In genomic region chr15:74783072-74783807, GRCh38 we compare ENCODE assay signal across 8 cellular contexts. TPM values are rescaled to one million over a fixed set of nuclear protein-coding genes. Genes with fewer than 3 reads are reported as not detected.
A peak's percentile ranks its signal among the peaks of the same experiment; 100 is the strongest.
DNase-seq lines count a peak whose midpoint lies in the region; ATAC-seq, FAIRE-seq and TF ChIP-seq lines count a peak whose summit lies in the region.

No MANE protein-coding gene starts in this region.

- H2AFZ ChIP-seq in SK-N-SH (ENCODE audit: low read depth) = no peak overlapping the region

- H3K9me2 ChIP-seq in SK-N-SH = no peaks in the 10 kb centered on the region

- H3K4me1 ChIP-seq in A549 = peaks cover 22% of the 10 kb centered on the region
- H3K4me1 ChIP-seq in SK-N-SH (ENCODE audit: control insufficient read depth in 1 of 2, insufficient read depth in 2 of 2, low read depth in 1 of 2, low read length in 1 of 2) = peaks cover 10 to 42% of the 10 kb centered on the region in 2 experiments; a peak in 2 of 4 replicates
- no peaks in the 10 kb centered on the region for H3K4me1 ChIP-seq in endocrine pancreas (ENCODE audit: control insufficient read depth, insufficient read depth, low read length)
- H3K4me1 ChIP-seq in naive thymus-derived CD4-positive, alpha-beta T cell (ENCODE audit: control insufficient read depth in 2 of 2, insufficient read depth in 2 of 2, low read length in 2 of 2) = peaks cover 58 to 61% of the 10 kb centered on the region in 2 donors

- TF ChIP-seq CTCF in A549 (IDR thresholded peaks at IDR 0.05) = no peak
- no peak for TF ChIP-seq CTCF in SK-N-SH (IDR thresholded peaks at IDR 0.05)

- no peak for TF ChIP-seq RAD21 in A549 (conservative IDR thresholded peaks at IDR 0.05 in 1 of 2, IDR thresholded peaks at IDR 0.05 in 1 of 2)
- TF ChIP-seq RAD21 in SK-N-SH (IDR thresholded peaks at IDR 0.05; ENCODE audit: low read length) = no peak

- FAIRE-seq in A549 (lab: Jason Lieb, UNC) = no peak

- H3K36me3 ChIP-seq in SK-N-SH (replicated peaks in 1 of 2; ENCODE audit: control insufficient read depth in 1 of 2, insufficient read depth in 2 of 2, low read length in 1 of 2) (peaks cover 0 to 10% of the 10 kb centered on the region in 2 experiments), endocrine pancreas (ENCODE audit: control insufficient read depth, insufficient read depth, low read length) (no peaks in the 10 kb centered on the region)
- peaks cover 0 to 9% (median 0%) of the 10 kb centered on the region in 3 experiments for H3K36me3 ChIP-seq in naive thymus-derived CD4-positive, alpha-beta T cell (ENCODE audit: control insufficient read depth in 2 of 3, insufficient read depth in 3 of 3, low read length in 3 of 3)

- H3K4me2 ChIP-seq in A549 (peak overlapping the region; percentile 97), SK-N-SH (peak overlapping the region; percentile 98)

- H3K36me3 Mint-ChIP-seq in naive thymus-derived CD4-positive, alpha-beta T cell = peaks cover 0 to 60% (median 4%) of the 10 kb centered on the region in 5 donors

- ATAC-seq in A549 (peak in 1 of 2 experiments; percentile 13; a peak in 3 of 6 replicates), HG02642 (IDR thresholded peaks at IDR 0.05; ENCODE audit: poor library complexity, unreplicated experiment) (no peak)
- no peak for ATAC-seq in naive thymus-derived CD4-positive, alpha-beta T cell

- CTCF ChIA-PET in A549 (lab: Yijun Ruan, JAX) = interaction anchor here (0.9 to 65.6 kb wide), 4 partner anchors 13 to 407 kb away, joined by 4 to 1908 read pairs (median 131); partner anchors contain the start of genes CPLX3, LMAN1L and ULK3
- CTCF ChIA-PET in SK-N-SH (lab: Yijun Ruan, JAX) = interaction anchor here (0.8 to 24.3 kb wide), 14 partner anchors 10 to 167 kb away, joined by 3 to 1109 read pairs (median 14); partner anchors contain the start of genes CLK3 and ULK3
- CTCF ChIA-PET in naive thymus-derived CD4-positive, alpha-beta T cell (lab: Charles Lee) = interaction anchor here (0.6 to 18.2 kb wide), 7 partner anchors 13 to 177 kb away, joined by 3 to 1110 read pairs (median 3); no protein-coding TSS in a partner anchor

- no peak for TF ChIP-seq POLR2A in A549 (IDR thresholded peaks at IDR 0.05; ENCODE audit: low read length)
- TF ChIP-seq POLR2A in GM19193 (IDR thresholded peaks at IDR 0.05; ENCODE audit: extremely low read depth, insufficient read depth, insufficient read length) = peak; percentile 47

- peaks cover 59% of the 10 kb centered on the region for H3K79me2 ChIP-seq in SK-N-SH (ENCODE audit: insufficient read depth)

- no peak for DNase-seq in A549 (ENCODE audit: low read depth in 1 of 2, low spot score in 1 of 2)
- DNase-seq in SK-N-SH = peak; percentile 59
- no peak for DNase-seq in naive thymus-derived CD4-positive, alpha-beta T cell
- no peak for DNase-seq in NCI-H2196 treated with DMSO at 0.1 percent for 48 hours (lab: John Stamatoyannopoulos, UW; ENCODE audit: unreplicated experiment)
- no peak for DNase-seq in T1000 (lab: John Stamatoyannopoulos, UW)

- 48% methylated on average over 12 of the region's 13 CpGs for WGBS in A549 (ENCODE audit: missing lambda C conversion rate)
- WGBS in SK-N-SH (ENCODE audit: low lambda C conversion rate) = 23% methylated on average over 9 of the region's 13 CpGs

- H3K4me1 Mint-ChIP-seq in naive thymus-derived CD4-positive, alpha-beta T cell = peaks cover 55 to 72% (median 68%) of the 10 kb centered on the region in 7 donors

- peaks cover 0 to 2% (median 0%) of the 10 kb centered on the region in 11 donors for H3K9me3 Mint-ChIP-seq in naive thymus-derived CD4-positive, alpha-beta T cell

- H4K20me1 ChIP-seq in SK-N-SH (ENCODE audit: insufficient read depth) = peaks cover 54% of the 10 kb centered on the region

- H3K27ac Mint-ChIP-seq in naive thymus-derived CD4-positive, alpha-beta T cell = peak overlapping the region; percentile 87 to 98 (median 92)

- no peaks in the 10 kb centered on the region for H3K27me3 ChIP-seq in SK-N-SH (ENCODE audit: insufficient read depth)
- H3K27me3 ChIP-seq in endocrine pancreas (ENCODE audit: control insufficient read depth, insufficient read depth, low read length) = no peaks in the 10 kb centered on the region
- H3K27me3 ChIP-seq in naive thymus-derived CD4-positive, alpha-beta T cell (ENCODE audit: control insufficient read depth in 2 of 2, insufficient read depth in 2 of 2, low read length in 2 of 2) = no peaks in the 10 kb centered on the region

- peak overlapping the region; percentile 87 to 97 (median 93) for H3K4me3 Mint-ChIP-seq in naive thymus-derived CD4-positive, alpha-beta T cell

- TF ChIP-seq EP300 in A549 (IDR thresholded peaks at IDR 0.05) (no peak), SK-N-SH (IDR thresholded peaks at IDR 0.05; ENCODE audit: borderline replicate concordance in 1 of 2, low read depth in 1 of 2, low read length in 1 of 2) (no peak)

- H3K9me3 ChIP-seq in A549 (no peaks in the 10 kb centered on the region), SK-N-SH (no peaks in the 10 kb centered on the region), endocrine pancreas (ENCODE audit: control insufficient read depth, low read length) (no peaks in the 10 kb centered on the region)
- H3K9me3 ChIP-seq in naive thymus-derived CD4-positive, alpha-beta T cell (ENCODE audit: control insufficient read depth in 2 of 3, low read length in 3 of 3) = no peaks in the 10 kb centered on the region

- H3K9ac ChIP-seq in SK-N-SH = peak overlapping the region; percentile 77
- peak overlapping the region; percentile 84 for H3K9ac ChIP-seq in endocrine pancreas (ENCODE audit: control insufficient read depth, insufficient read depth, low read length)

- H3K27me3 Mint-ChIP-seq in naive thymus-derived CD4-positive, alpha-beta T cell = no peaks in the 10 kb centered on the region

- POLR2A ChIA-PET in A549 (lab: Yijun Ruan, JAX) (interaction anchor here (0.9 kb wide), 1 partner anchor 123 kb away, joined by 3 read pairs; the partner anchor contains the start of gene FAM219B), SK-N-SH (lab: Yijun Ruan, JAX) (interaction anchor here (0.6 kb wide), 1 partner anchor 20 kb away, joined by 3 read pairs; no protein-coding TSS in a partner anchor)
- POLR2A ChIA-PET in naive thymus-derived CD4-positive, alpha-beta T cell (lab: Charles Lee) = interaction anchor here (0.6 to 28.9 kb wide), 9 partner anchors 4 to 156 kb away, joined by 3 to 1077 read pairs (median 5); partner anchors contain the start of genes CSK, FAM219B and ULK3

- intact Hi-C loops in naive thymus-derived CD4-positive, alpha-beta T cell (cut with micrococcal nuclease) = loop anchor here (5.0 to 10.0 kb wide), 6 partner anchors 168 to 862 kb away; partner anchors contain the start of genes ARID3B (in 1 of the 2), C15orf39 (in 1 of the 2), CLK3 (in 1 of the 2) and IMP3 (in 1 of the 2)

- H3K4me3 ChIP-seq in A549 (peak overlapping the region; percentile 97), SK-N-SH (ENCODE audit: low read depth in 2 of 2, low read length in 1 of 2) (peak overlapping the region; percentile 85 to 97), endocrine pancreas (ENCODE audit: control insufficient read depth, insufficient read depth, low read length) (peak overlapping the region; percentile 44)
- peak overlapping the region; percentile 91 for H3K4me3 ChIP-seq in naive thymus-derived CD4-positive, alpha-beta T cell (ENCODE audit: low read length)

- H3K27ac ChIP-seq in A549 (peak overlapping the region; percentile 97 to 98; a peak in 5 of 6 replicates), SK-N-SH (ENCODE audit: low read depth in 2 of 2, low read length in 1 of 2) (peak overlapping the region in 1 of 2 experiments; percentile 76; a peak in 2 of 4 replicates)
- H3K27ac ChIP-seq in naive thymus-derived CD4-positive, alpha-beta T cell (ENCODE audit: low read depth, low read length) = peak overlapping the region; percentile 92

- H3F3A ChIP-seq in SK-N-SH (replicated peaks; ENCODE audit: insufficient read depth) = peaks cover 3% of the 10 kb centered on the region

RNA-seq across cellular contexts. Expression of gene CSK, which starts 1.4 kb away (rescaled TPM):
- polyA plus RNA-seq in A549 (2011; rRNA removed) = 17.8 and 22.2 TPM in 2 replicates
- 55.3 and 62.7 TPM in 2 replicates for polyA plus RNA-seq in A549 (2012; cell fraction: cytosol; rRNA removed)
- polyA plus RNA-seq in A549 (2012; cell fraction: nucleus; rRNA removed) = 86.8 and 128 TPM in 2 replicates
- polyA plus RNA-seq in A549 (2017; fragmentation: RNase III; extraction: RNeasy Plus Mini Kit Qiagen cat#74134 plus additional on column Dnase treatment) = 56.7 to 63.0 TPM (median 61.6 TPM) in 3 replicates
- 42.9 and 46.8 TPM in 2 replicates for polyA minus RNA-seq in A549 (2011; rRNA and poly(A)+ RNA removed)
- 34.7 and 53.1 TPM in 2 replicates for polyA plus RNA-seq in SK-N-SH (2012; rRNA removed)
- 25.5 and 43.5 TPM in 2 replicates for polyA plus RNA-seq in SK-N-SH (2012; cell fraction: cytosol; rRNA removed)
- polyA plus RNA-seq in SK-N-SH (2012; cell fraction: nucleus; rRNA removed) = 94.6 and 111 TPM in 2 replicates
- 100 to 1,000 TPM; 163 to 421 (median 228) TPM for total RNA-seq in naive thymus-derived CD4-positive, alpha-beta T cell
- polyA plus RNA-seq in naive thymus-derived CD4-positive, alpha-beta T cell = 100 to 1,000 TPM in 1 of 2 donors, 10 to 100 TPM in 1; 67.7 to 144 TPM

RNA-seq across cellular contexts. Expression of gene LMAN1L, which starts 29.4 kb away (rescaled TPM):
- polyA plus RNA-seq in A549 (2011; rRNA removed) (not detected in 2 replicates), A549 (2017; fragmentation: RNase III; extraction: RNeasy Plus Mini Kit Qiagen cat#74134 plus additional on column Dnase treatment) (not detected in 3 replicates), SK-N-SH (2012; rRNA removed) (0.02 TPM in 1 of 2 replicates, not detected in the other)
- not detected in 2 replicates for polyA plus RNA-seq in A549 (2012; cell fraction: cytosol; rRNA removed)
- polyA plus RNA-seq in A549 (2012; cell fraction: nucleus; rRNA removed) = 0.16 and 0.47 TPM in 2 replicates
- 0.08 TPM in 1 of 2 replicates, not detected in the other for polyA minus RNA-seq in A549 (2011; rRNA and poly(A)+ RNA removed)
- polyA plus RNA-seq in SK-N-SH (2012; cell fraction: cytosol; rRNA removed) = not detected in 2 replicates
- 0.04 and 0.08 TPM in 2 replicates for polyA plus RNA-seq in SK-N-SH (2012; cell fraction: nucleus; rRNA removed)
- total RNA-seq in naive thymus-derived CD4-positive, alpha-beta T cell = 1 to 10 TPM in 4 of 5 experiments, under 1 TPM in 1; 0.35 to 2.4 (median 1.3) TPM
- not detected for polyA plus RNA-seq in naive thymus-derived CD4-positive, alpha-beta T cell

RNA-seq across cellular contexts. Expression of gene CYP1A2, which starts 34.6 kb away (rescaled TPM):
- polyA plus RNA-seq in A549 (2011; rRNA removed) (not detected in 2 replicates), A549 (2017; fragmentation: RNase III; extraction: RNeasy Plus Mini Kit Qiagen cat#74134 plus additional on column Dnase treatment) (not detected in 3 replicates), SK-N-SH (2012; rRNA removed) (not detected in 2 replicates)
- not detected in 2 replicates for polyA plus RNA-seq in A549 (2012; cell fraction: cytosol; rRNA removed)
- not detected in 2 replicates for polyA plus RNA-seq in A549 (2012; cell fraction: nucleus; rRNA removed)
- not detected in 2 replicates for polyA minus RNA-seq in A549 (2011; rRNA and poly(A)+ RNA removed)
- polyA plus RNA-seq in SK-N-SH (2012; cell fraction: cytosol; rRNA removed) = not detected in 2 replicates
- polyA plus RNA-seq in SK-N-SH (2012; cell fraction: nucleus; rRNA removed) = not detected in 2 replicates
- not detected for total RNA-seq in naive thymus-derived CD4-positive, alpha-beta T cell
- polyA plus RNA-seq in naive thymus-derived CD4-positive, alpha-beta T cell = not detected

RNA-seq across cellular contexts. Expression of gene CPLX3, which starts 43.2 kb away (rescaled TPM):
- polyA plus RNA-seq in A549 (2011; rRNA removed) (0.05 TPM in 1 of 2 replicates, not detected in the other), A549 (2017; fragmentation: RNase III; extraction: RNeasy Plus Mini Kit Qiagen cat#74134 plus additional on column Dnase treatment) (not detected in 3 replicates), SK-N-SH (2012; rRNA removed) (not detected in 2 replicates)
- not detected in 2 replicates for polyA plus RNA-seq in A549 (2012; cell fraction: cytosol; rRNA removed)
- 0.08 TPM in 1 of 2 replicates, not detected in the other for polyA plus RNA-seq in A549 (2012; cell fraction: nucleus; rRNA removed)
- not detected in 2 replicates for polyA minus RNA-seq in A549 (2011; rRNA and poly(A)+ RNA removed)
- polyA plus RNA-seq in SK-N-SH (2012; cell fraction: cytosol; rRNA removed) = not detected in 2 replicates
- polyA plus RNA-seq in SK-N-SH (2012; cell fraction: nucleus; rRNA removed) = 0.08 and 0.23 TPM in 2 replicates
- under 1 TPM in 2 of 5 experiments, not detected in 3; 0.27 to 0.60 TPM for total RNA-seq in naive thymus-derived CD4-positive, alpha-beta T cell
- not detected for polyA plus RNA-seq in naive thymus-derived CD4-positive, alpha-beta T cell

RNA-seq across cellular contexts. Expression of gene CYP1A1, which starts 57.9 kb away (rescaled TPM):
- polyA plus RNA-seq in A549 (2011; rRNA removed) (0.22 and 0.25 TPM in 2 replicates), A549 (2017; fragmentation: RNase III; extraction: RNeasy Plus Mini Kit Qiagen cat#74134 plus additional on column Dnase treatment) (0.46 to 0.62 TPM (median 0.50 TPM) in 3 replicates), SK-N-SH (2012; rRNA removed) (0.07 and 0.15 TPM in 2 replicates)
- polyA plus RNA-seq in A549 (2012; cell fraction: cytosol; rRNA removed) = 0.78 and 0.89 TPM in 2 replicates
- polyA plus RNA-seq in A549 (2012; cell fraction: nucleus; rRNA removed) = 1.1 and 1.3 TPM in 2 replicates
- 0.17 and 0.29 TPM in 2 replicates for polyA minus RNA-seq in A549 (2011; rRNA and poly(A)+ RNA removed)
- 0.08 and 0.14 TPM in 2 replicates for polyA plus RNA-seq in SK-N-SH (2012; cell fraction: cytosol; rRNA removed)
- 0.16 and 0.23 TPM in 2 replicates for polyA plus RNA-seq in SK-N-SH (2012; cell fraction: nucleus; rRNA removed)
- total RNA-seq in naive thymus-derived CD4-positive, alpha-beta T cell = under 1 TPM in 1 of 5 experiments, not detected in 4; 0.63 TPM
- polyA plus RNA-seq in naive thymus-derived CD4-positive, alpha-beta T cell = not detected

Comparison
In these comparisons a context has a peak if more than half of its experiments do, and no peak if none do; other contexts are left out.
1. H3K4me3 ChIP-seq: peak in every context shown above with its lines; median percentile 97 in A549; 91 in SK-N-SH; 91 in naive thymus-derived CD4-positive, alpha-beta T cell; 44 in endocrine pancreas.
2. Of the 12 proteins assayed by ChIP-seq in both A549 and SK-N-SH: peak only in A549: none; only in SK-N-SH: MAX; in both: none; in neither: 11.